ENCODE assay signal across 8 cellular contexts in the genomic region with DNA sequence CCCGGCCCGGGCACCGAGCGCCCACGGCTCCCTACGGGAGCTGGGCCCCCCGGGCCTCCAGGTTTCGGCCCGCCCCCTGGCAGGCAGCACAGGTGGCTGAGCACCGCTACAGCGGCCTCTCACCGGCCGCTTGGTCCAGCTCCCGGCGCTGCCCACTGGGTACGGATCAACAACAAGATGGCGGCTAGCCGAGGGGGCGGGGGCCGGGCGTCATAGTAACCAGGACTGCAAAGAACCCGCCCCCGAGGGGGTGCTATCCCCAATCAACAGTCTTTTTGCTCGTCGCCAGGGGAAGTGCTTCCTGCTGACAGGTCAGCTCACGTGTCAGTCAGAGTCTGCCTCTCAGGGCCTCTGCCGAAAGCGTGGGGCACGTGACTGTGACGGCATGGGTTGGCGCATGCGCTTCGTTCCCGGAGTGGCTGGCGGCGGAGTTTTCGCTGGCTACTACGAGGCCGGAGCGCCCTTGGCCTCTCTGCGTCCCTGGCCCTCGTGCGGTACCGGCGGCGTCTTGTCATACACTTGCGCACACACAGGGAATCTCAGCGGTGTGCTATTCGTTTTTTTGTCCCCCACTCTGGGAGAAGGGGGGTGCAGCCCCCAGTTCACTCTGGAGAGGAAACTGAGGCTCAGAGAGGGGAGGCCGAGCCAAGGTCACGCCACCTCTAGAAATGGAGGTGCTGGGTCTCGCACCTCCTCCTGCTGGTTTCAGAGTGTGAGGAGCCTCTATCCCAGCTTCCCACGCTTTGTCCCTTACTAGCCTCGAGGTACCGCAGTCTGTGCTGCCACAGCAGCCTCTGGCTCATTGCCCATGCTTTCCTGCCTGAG. TPM values are rescaled to one million over a fixed set of nuclear protein-coding genes. Genes with fewer than 3 reads are reported as not detected.
DNase-seq lines count a peak whose midpoint lies in the region; ATAC-seq lines count a peak whose summit lies in the region.

A gene (minus strand): TSS at position 186 of the 825 bp plus-strand sequence. CDS start 38,502 bp downstream, outside the sequence.

- ATAC-seq in GM21360 (IDR thresholded peaks at IDR 0.05; ENCODE audit: unreplicated experiment): peak; percentile 96
- ATAC-seq in effector memory CD8-positive, alpha-beta T cell (replicated peaks): peak; percentile 99

- H3K36me3 Mint-ChIP-seq in effector memory CD8-positive, alpha-beta T cell (ENCODE audit: insufficient read depth): peaks cover 28% of the 10 kb centered on the region

- no peaks in the 10 kb centered on the region for H3K9me3 Mint-ChIP-seq in effector memory CD8-positive, alpha-beta T cell

- peaks cover 18 to 28% of the 10 kb centered on the region in 2 donors for H3K4me1 Mint-ChIP-seq in effector memory CD8-positive, alpha-beta T cell (ENCODE audit: low read depth in 2 of 2)

- H3K27ac Mint-ChIP-seq in effector memory CD8-positive, alpha-beta T cell: peak within 1 kb of the TSS; percentile 98 to 99

- no peaks in the 10 kb centered on the region for H3K27me3 Mint-ChIP-seq in effector memory CD8-positive, alpha-beta T cell

- DNase-seq in COLO829 (ENCODE audit: low spot score): peak; percentile 100
- DNase-seq in HT1080 (ENCODE audit: low read depth): peak; percentile 100
- peak; percentile 100 for DNase-seq in NOMO-1 treated with DMSO at 0.1 percent for 48 hours (lab: John Stamatoyannopoulos, UW; ENCODE audit: unreplicated experiment)
- peak; percentile 99 to 100 for DNase-seq in activated CD8-positive, alpha-beta memory T cell treated with anti-CD3 and anti-CD28 coated beads for 4 hours (ENCODE audit: low read depth in 2 of 2)
- peak; percentile 98 to 99 (median 98) for DNase-seq in effector memory CD8-positive, alpha-beta T cell
- DNase-seq in medulla oblongata (ENCODE audit: extremely low spot score): peak; percentile 100
- DNase-seq in stimulated activated CD8-positive, alpha-beta memory T cell treated with anti-CD3 and anti-CD28 coated beads, Interleukin-12 subunit alpha, Interleukin-12 subunit beta, amount 100 ng/mL, for 1 hour (ENCODE audit: low read depth): peak; percentile 99

- H3K4me3 Mint-ChIP-seq in effector memory CD8-positive, alpha-beta T cell: peak within 1 kb of the TSS; percentile 90 to 91

RNA-seq across cellular contexts. Expression of the gene that starts here (rescaled TPM):
- total RNA-seq in HT1080 (2014; rRNA removed; shearing (Covaris generic)): 24.7 and 35.4 TPM in 2 replicates
- 21.0 and 23.4 TPM in 2 replicates for polyA plus RNA-seq in HT1080 (2015; cell fraction: cytosol; rRNA removed)
- polyA plus RNA-seq in HT1080 (2015; cell fraction: nucleus; rRNA removed): 21.4 and 21.8 TPM in 2 replicates

Comparison
In these comparisons a context has a peak if more than half of its experiments do, and no peak if none do; other contexts are left out.
1. Peak in every context shown above with its lines: DNase-seq and ATAC-seq.